ENCODE assay signal across 8 cellular contexts in genomic region chr1:28775121-28775942, GRCh38. TPM values are rescaled to one million over a fixed set of nuclear protein-coding genes. Genes with fewer than 3 reads are reported as not detected.
A peak's percentile ranks its signal among the peaks of the same experiment; 100 is the strongest.
DNase-seq lines count a peak whose midpoint lies in the region; ATAC-seq and TF ChIP-seq lines count a peak whose summit lies in the region.

No MANE protein-coding gene starts in this region.

- TF ChIP-seq CTCF in endothelial cell (IDR thresholded peaks at IDR 0.05; ENCODE audit: unreplicated experiment), result no peak

- H3K36me3 Mint-ChIP-seq in endothelial cell (ENCODE audit: low read depth, unreplicated experiment), result no peaks in the 10 kb centered on the region

- peaks cover 1% of the 10 kb centered on the region for H3K27me3 Mint-ChIP-seq in endothelial cell (ENCODE audit: unreplicated experiment)

- DNase-seq in DMS153 (lab: John Stamatoyannopoulos, UW) (peak; percentile 95), NCI-H2107 treated with DMSO at 0.1 percent for 48 hours (lab: John Stamatoyannopoulos, UW; ENCODE audit: unreplicated experiment) (peak; percentile 75), endothelial cell (ENCODE audit: low spot score) (peak; percentile 66), mucosa of gallbladder (ENCODE audit: low spot score) (peak; percentile 72)
- peak; percentile 24 for DNase-seq in activated CD8-positive, alpha-beta memory T cell treated with anti-CD3 and anti-CD28 coated beads, Interleukin-2, amount 50 U/mL, for 24 hours (ENCODE audit: extremely low read depth)
- peak; percentile 44 for DNase-seq in stimulated activated CD8-positive, alpha-beta memory T cell treated with anti-CD3 and anti-CD28 coated beads, Interleukin-4, amount 100 ng/mL, for 24 hours (ENCODE audit: low read depth)

- no peak for ATAC-seq in HG03045 (IDR thresholded peaks at IDR 0.05; ENCODE audit: unreplicated experiment)
- ATAC-seq in HG03342 (IDR thresholded peaks at IDR 0.05; ENCODE audit: unreplicated experiment), result no peak

- H3K4me3 Mint-ChIP-seq in endothelial cell (ENCODE audit: unreplicated experiment), result no peak overlapping the region

- no peaks in the 10 kb centered on the region for H3K9me3 Mint-ChIP-seq in endothelial cell (ENCODE audit: unreplicated experiment)

- no peak overlapping the region for H3K27ac Mint-ChIP-seq in endothelial cell (ENCODE audit: unreplicated experiment)

- H3K4me1 Mint-ChIP-seq in endothelial cell (ENCODE audit: unreplicated experiment), result no peaks in the 10 kb centered on the region

RNA-seq across cellular contexts. Expression of gene OPRD1, which starts 36.6 kb away (rescaled TPM):
- total RNA-seq in endothelial cell (ENCODE audit: unreplicated experiment), result 9.7 TPM
- total RNA-seq in mucosa of gallbladder, result not detected

RNA-seq across cellular contexts. Expression of gene YTHDF2, which starts 38.6 kb away (rescaled TPM):
- 118 TPM for total RNA-seq in endothelial cell (ENCODE audit: unreplicated experiment)
- total RNA-seq in mucosa of gallbladder, result 52.0 TPM

Comparison
In these comparisons a context has a peak if more than half of its experiments do, and no peak if none do; other contexts are left out.
1. DNase-seq: peak in every context shown above with its lines; median percentile 95 in DMS153; 75 in NCI-H2107 treated with DMSO at 0.1 percent for 48 hours; 72 in mucosa of gallbladder; 66 in endothelial cell; 44 in stimulated activated CD8-positive, alpha-beta memory T cell treated with anti-CD3 and anti-CD28 coated beads, Interleukin-4, amount 100 ng/mL, for 24 hours; 24 in activated CD8-positive, alpha-beta memory T cell treated with anti-CD3 and anti-CD28 coated beads, Interleukin-2, amount 50 U/mL, for 24 hours.
2. RNA of gene OPRD1, which starts 36.6 kb away (total RNA-seq): 9.7 TPM in endothelial cell (single experiment); not detected in mucosa of gallbladder (single experiment); every median in the first group is over 10 times any median in the second.